Comparison of ENCODE assay signal across 1 cellular context in the genomic region with DNA sequence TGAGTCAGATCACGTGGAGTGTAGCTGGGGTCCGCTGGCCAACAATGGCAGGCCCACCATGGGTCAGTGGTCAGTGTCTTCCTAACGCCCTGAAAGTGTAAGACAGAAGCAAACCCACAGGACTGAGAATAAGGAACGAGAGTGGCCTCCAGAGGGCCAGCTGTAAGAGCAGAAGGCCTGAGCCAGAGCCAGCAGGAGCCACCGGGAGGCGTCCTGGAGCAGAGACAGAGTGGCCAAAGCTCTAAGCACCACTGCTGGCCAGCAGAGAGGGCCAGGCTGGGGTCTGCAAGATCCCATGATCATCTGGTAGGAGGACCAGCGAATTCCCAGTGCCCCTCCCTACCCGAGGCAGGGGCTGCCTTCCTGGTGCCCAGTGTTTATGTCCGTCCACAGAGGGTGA.
TF ChIP-seq lines count a peak whose summit lies in the region.

No MANE protein-coding gene starts in this region.

TF ChIP-seq in SK-N-SH, 30 proteins besides CTCF, POLR2A, EP300 and RAD21:
- TF ChIP-seq GABPA (IDR thresholded peaks at IDR 0.05; ENCODE audit: low read depth) (no peak), FOXM1 (IDR thresholded peaks at IDR 0.05; ENCODE audit: low read depth) (no peak), SMC3 (IDR thresholded peaks at IDR 0.05; ENCODE audit: low read depth, low read length) (0 out of 2 replicates have a peak, but pooled peaks have one; percentile 10), NFIC (IDR thresholded peaks at IDR 0.05; ENCODE audit: borderline replicate concordance) (no peak)
- TF ChIP-seq, protein P1, sequence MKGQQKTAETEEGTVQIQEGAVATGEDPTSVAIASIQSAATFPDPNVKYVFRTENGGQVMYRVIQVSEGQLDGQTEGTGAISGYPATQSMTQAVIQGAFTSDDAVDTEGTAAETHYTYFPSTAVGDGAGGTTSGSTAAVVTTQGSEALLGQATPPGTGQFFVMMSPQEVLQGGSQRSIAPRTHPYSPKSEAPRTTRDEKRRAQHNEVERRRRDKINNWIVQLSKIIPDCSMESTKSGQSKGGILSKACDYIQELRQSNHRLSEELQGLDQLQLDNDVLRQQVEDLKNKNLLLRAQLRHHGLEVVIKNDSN (IDR thresholded peaks at IDR 0.05; ENCODE audit: borderline replicate concordance, low read depth) = no peak
